In genomic region chr22:50342651-50343540, GRCh38 we compare ENCODE assay signal across 1 cellular context.
TF ChIP-seq lines count a peak whose summit lies in the region.

Gene PPP6R2 (plus strand): TSS chr22:50343327. CDS start chr22:50393909, 50,582 bp downstream.

TF ChIP-seq in HEK293, 187 proteins besides CTCF, POLR2A, EP300 and RAD21 (continued from another document and continues in another):
- TF ChIP-seq ZNF398 (tag by site-specific recombination; IDR thresholded peaks at IDR 0.05) (no peak; the same call in 1 of the 2 replicates), ZNF701 (tag by site-specific recombination; IDR thresholded peaks at IDR 0.05) (no peak), ZNF112 (tag by site-specific recombination; IDR thresholded peaks at IDR 0.05) (no peak), ZIC2 (tag by site-specific recombination; IDR thresholded peaks at IDR 0.05) (peak; percentile 35; the same call in 1 of the 2 replicates), ZNF560 (tag by site-specific recombination; IDR thresholded peaks at IDR 0.05; ENCODE audit: borderline replicate concordance) (no peak), GLIS2 (tag by site-specific recombination; IDR thresholded peaks at IDR 0.05) (peak; percentile 43), WT1 (tag by site-specific recombination; IDR thresholded peaks at IDR 0.05) (0 out of 2 replicates have a peak, but pooled peaks have one; percentile 20), TRIM28 (IDR thresholded peaks at IDR 0.05; ENCODE audit: borderline replicate concordance, low read length) (no peak), GLIS1 (tag by site-specific recombination; IDR thresholded peaks at IDR 0.05) (peak; percentile 74), ZNF791 (tag by site-specific recombination; IDR thresholded peaks at IDR 0.05) (no peak), ZNF146 (tag by site-specific recombination; IDR thresholded peaks at IDR 0.05) (no peak), ZNF510 (tag by site-specific recombination; IDR thresholded peaks at IDR 0.05; ENCODE audit: insufficient replicate concordance) (no peak), ZNF501 (tag by site-specific recombination; IDR thresholded peaks at IDR 0.05) (0 out of 2 replicates have a peak, but pooled peaks have one; percentile 11), ZNF654 (tag by site-specific recombination; IDR thresholded peaks at IDR 0.05; ENCODE audit: low read depth) (no peak), ZNF518A (tag by site-specific recombination; conservative IDR thresholded peaks at IDR 0.05; ENCODE audit: low read depth) (no peak), ZNF404 (tag by site-specific recombination; IDR thresholded peaks at IDR 0.05) (no peak), ZNF248 (tag by site-specific recombination; IDR thresholded peaks at IDR 0.05) (no peak), ZNF621 (tag by site-specific recombination; IDR thresholded peaks at IDR 0.05) (no peak), ZNF571 (tag by site-specific recombination; IDR thresholded peaks at IDR 0.05) (no peak), ZBTB49 (tag by site-specific recombination; IDR thresholded peaks at IDR 0.05; ENCODE audit: low read depth) (no peak), SP7 (tag by site-specific recombination; IDR thresholded peaks at IDR 0.05) (no peak), ZNF19 (tag by site-specific recombination; IDR thresholded peaks at IDR 0.05; ENCODE audit: low read depth) (no peak), ZNF645 (tag by site-specific recombination; IDR thresholded peaks at IDR 0.05) (no peak), ZNF580 (tag by site-specific recombination; IDR thresholded peaks at IDR 0.05) (no peak), PRDM2 (tag by site-specific recombination; IDR thresholded peaks at IDR 0.05; ENCODE audit: borderline replicate concordance) (no peak), ZNF239 (tag by site-specific recombination; IDR thresholded peaks at IDR 0.05) (no peak), ZBTB17 (tag by site-specific recombination; IDR thresholded peaks at IDR 0.05) (peak; percentile 44), ZBTB48 (tag by site-specific recombination; IDR thresholded peaks at IDR 0.05) (peak; percentile 54), ZNF10 (tag by site-specific recombination; IDR thresholded peaks at IDR 0.05) (no peak), ZNF558 (tag by site-specific recombination; IDR thresholded peaks at IDR 0.05) (no peak), ZNF548 (tag by site-specific recombination; IDR thresholded peaks at IDR 0.05) (no peak), PRDM10 (tag by site-specific recombination; IDR thresholded peaks at IDR 0.05) (no peak; the same call in 1 of the 2 replicates), SP2 (tag by site-specific recombination; IDR thresholded peaks at IDR 0.05) (peak; percentile 51), BCL11A (tag by site-specific recombination; IDR thresholded peaks at IDR 0.05; ENCODE audit: low read depth) (no peak), ZNF513 (tag by site-specific recombination; IDR thresholded peaks at IDR 0.05) (no peak), PRDM1 (tag by site-specific recombination; IDR thresholded peaks at IDR 0.05) (no peak), KLF1 (tag by site-specific recombination; IDR thresholded peaks at IDR 0.05) (peak; percentile 72), GFI1B (tag by site-specific recombination; IDR thresholded peaks at IDR 0.05) (no peak), KLF16 (tag by site-specific recombination; IDR thresholded peaks at IDR 0.05) (no peak; the same call in 1 of the 2 replicates)
